8 cellular contexts compared by ENCODE assay signal in the genomic region with DNA sequence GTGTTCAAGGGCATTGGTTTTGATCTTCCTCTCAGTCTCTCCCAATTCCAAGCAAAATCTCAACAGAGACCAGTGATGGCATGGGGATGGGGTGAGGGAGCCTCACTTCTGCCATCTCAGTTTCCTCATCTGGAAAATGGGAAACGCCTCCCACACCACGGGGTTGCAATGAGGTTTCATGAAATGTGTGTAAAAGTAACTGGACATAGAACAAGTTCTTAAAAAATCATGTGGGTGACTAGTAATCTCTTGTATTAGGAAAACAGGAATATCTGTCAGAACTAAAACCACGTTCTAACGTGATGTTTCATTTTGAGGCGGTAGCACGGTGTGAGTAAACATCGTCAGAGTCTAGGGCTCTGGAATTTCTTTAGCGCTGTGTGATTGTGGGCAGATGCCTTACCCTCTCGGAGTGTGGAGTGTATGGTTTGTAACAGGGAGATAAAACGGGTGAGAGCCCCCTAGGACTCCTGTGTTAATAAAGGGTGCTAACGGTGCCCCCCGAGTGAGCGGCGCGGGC. TPM values are rescaled to one million over a fixed set of nuclear protein-coding genes. Genes with fewer than 3 reads are reported as not detected.
DNase-seq lines count a peak whose midpoint lies in the region; ATAC-seq and TF ChIP-seq lines count a peak whose summit lies in the region.

No MANE protein-coding gene starts in this region.

- TF ChIP-seq CTCF in ascending aorta (IDR thresholded peaks at IDR 0.05) (no peak), right lobe of liver (IDR thresholded peaks at IDR 0.05) (no peak), upper lobe of left lung (IDR thresholded peaks at IDR 0.05) (no peak)

- ATAC-seq in GM18909 (IDR thresholded peaks at IDR 0.05; ENCODE audit: poor library complexity, unreplicated experiment) = peak; percentile 30
- ATAC-seq in HG03442 (IDR thresholded peaks at IDR 0.05; ENCODE audit: unreplicated experiment) = peak; percentile 30
- ATAC-seq in right lobe of liver = peak in 2 of 4 donors; percentile 33 to 48
- peak; percentile 9 to 50 for ATAC-seq in upper lobe of left lung (ENCODE audit: low FRiP score in 2 of 2)
- ATAC-seq in left lobe of liver = no peak

- H3K4me1 ChIP-seq in ACC112 (ENCODE audit: control insufficient read depth, insufficient read depth, low read length, unreplicated experiment) (no peaks in the 10 kb centered on the region), ascending aorta (peaks cover 5 to 11% of the 10 kb centered on the region in 2 donors), right lobe of liver (peaks cover 0 to 3% (median 0%) of the 10 kb centered on the region in 4 donors), upper lobe of left lung (peaks cover 10 to 17% (median 15%) of the 10 kb centered on the region in 4 donors)

- H3K27ac ChIP-seq in ACC112 (ENCODE audit: low read depth, low read length) = no peak overlapping the region
- H3K27ac ChIP-seq in ascending aorta = peak overlapping the region in 1 of 2 donors; percentile 20
- H3K27ac ChIP-seq in right lobe of liver = no peak overlapping the region
- peak overlapping the region in 2 of 4 donors; percentile 49 to 81 for H3K27ac ChIP-seq in upper lobe of left lung

- no peak for TF ChIP-seq EP300 in upper lobe of left lung (IDR thresholded peaks at IDR 0.05)

- TF ChIP-seq POLR2A in right lobe of liver (IDR thresholded peaks at IDR 0.05) = no peak
- no peak for TF ChIP-seq POLR2A in upper lobe of left lung (IDR thresholded peaks at IDR 0.05)

- H3K79me2 ChIP-seq in ACC112 (ENCODE audit: control insufficient read depth, insufficient read depth, low read length, unreplicated experiment) = no peaks in the 10 kb centered on the region

- no peak for DNase-seq in ascending aorta (ENCODE audit: low spot score in 2 of 2)
- DNase-seq in right lobe of liver = no peak
- DNase-seq in upper lobe of left lung = no peak
- no peak for DNase-seq in left lobe of liver (ENCODE audit: low spot score)
- DNase-seq in GDM1 (lab: John Stamatoyannopoulos, UW) = no peak

- H3K36me3 ChIP-seq in ACC112 (ENCODE audit: insufficient read depth, low read length) = no peaks in the 10 kb centered on the region
- no peaks in the 10 kb centered on the region for H3K36me3 ChIP-seq in ascending aorta
- no peaks in the 10 kb centered on the region for H3K36me3 ChIP-seq in right lobe of liver
- no peaks in the 10 kb centered on the region for H3K36me3 ChIP-seq in upper lobe of left lung

- H3K4me3 ChIP-seq in ACC112 (ENCODE audit: low read depth, low read length) = peak overlapping the region; percentile 87
- H3K4me3 ChIP-seq in ascending aorta = peak overlapping the region; percentile 72 to 90
- peak overlapping the region; percentile 38 to 89 (median 72) for H3K4me3 ChIP-seq in right lobe of liver
- peak overlapping the region; percentile 28 to 93 (median 76) for H3K4me3 ChIP-seq in upper lobe of left lung

- H3K27me3 ChIP-seq in ACC112 (ENCODE audit: insufficient read depth, low read length) (no peaks in the 10 kb centered on the region), ascending aorta (no peaks in the 10 kb centered on the region), right lobe of liver (no peaks in the 10 kb centered on the region), upper lobe of left lung (no peaks in the 10 kb centered on the region)

- H2AFZ ChIP-seq in ACC112 (ENCODE audit: low read length, unreplicated experiment) = peak overlapping the region; percentile 89

- H3K9me3 ChIP-seq in ascending aorta (no peaks in the 10 kb centered on the region), right lobe of liver (no peaks in the 10 kb centered on the region), upper lobe of left lung (no peaks in the 10 kb centered on the region)

- WGBS in right lobe of liver (ENCODE audit: insufficient coverage, low coverage, low lambda C conversion rate, missing lambda C conversion rate) = under 1% methylated on average over 9 of the region's 15 CpGs
- WGBS in upper lobe of left lung, 2 donors = 3 to 4% methylated on average over 10 to 15 of the region's 15 CpGs

- intact Hi-C loops in ascending aorta (cut with DNase I) (loop anchor here (2.0 kb wide), 1 partner anchor 167 kb away; the partner anchor contains the start of genes LEPR and LEPROT), right lobe of liver (cut with DNase I) (no loop called here)

RNA-seq across cellular contexts. Expression of gene DNAJC6, which starts 55.5 kb away (rescaled TPM):
- total RNA-seq in ascending aorta (0.21 TPM), right lobe of liver (1 to 10 TPM in 3 of 6 experiments, under 1 TPM in 3; 0.46 to 2.9 (median 1.2) TPM), upper lobe of left lung (1 to 10 TPM; 3.5 to 5.9 (median 5.2) TPM), left lobe of liver (0.25 TPM)
